In the genomic region with DNA sequence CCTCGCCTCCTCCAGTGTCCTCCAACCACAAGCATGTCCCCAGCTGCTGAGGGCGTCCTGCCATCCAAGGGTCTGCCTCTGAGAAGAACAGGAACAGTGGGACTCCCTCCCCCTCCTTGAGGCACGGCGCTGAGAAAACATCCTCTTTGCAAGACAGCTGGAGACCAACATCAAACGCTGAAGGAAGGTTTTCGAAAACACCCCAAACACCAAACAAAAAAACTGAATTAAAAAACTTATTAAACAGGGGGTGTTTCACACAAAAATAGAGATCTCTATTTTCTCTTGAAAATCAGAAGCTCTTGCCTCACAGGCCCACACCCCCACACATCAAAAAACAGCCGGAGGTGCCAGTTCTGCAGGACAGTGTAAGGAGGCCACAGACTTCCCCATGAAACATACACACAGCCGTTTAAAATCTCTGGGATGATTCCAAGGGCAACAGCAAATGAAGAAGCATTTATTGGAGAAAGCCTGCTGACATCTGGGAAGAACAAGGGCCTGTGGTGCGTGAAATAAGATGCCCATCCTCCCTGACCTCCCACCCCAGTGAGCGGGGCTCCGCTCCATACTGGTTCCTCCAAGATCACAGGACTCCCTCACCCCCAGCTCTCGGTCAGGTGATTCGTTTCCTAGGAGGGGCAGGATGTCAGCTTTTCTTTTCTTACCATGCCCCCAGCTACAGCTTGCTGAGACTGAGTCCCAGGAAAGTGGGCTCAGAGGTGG, we compare ENCODE assay signal across 14 cellular contexts.
DNase-seq lines count a peak whose midpoint lies in the region; ATAC-seq and TF ChIP-seq lines count a peak whose summit lies in the region.
"Had no signal": no experiment of that assay in that cellular context is flagged by ENCODE, and none has a peak within 500 bp of the region (broad histone marks: within the 10 kb centered on the region; RNA-seq: fewer than 3 reads in every experiment).

No MANE protein-coding gene starts in this region.

- peaks cover 47 to 59% (median 55%) of the 10 kb centered on the region in 3 donors for H3K4me1 Mint-ChIP-seq in CD8-positive, alpha-beta memory T cell
- H3K4me1 Mint-ChIP-seq in naive thymus-derived CD8-positive, alpha-beta T cell, result peaks cover 40 to 74% (median 70%) of the 10 kb centered on the region in 4 donors

- no peaks in the 10 kb centered on the region for H3K27me3 ChIP-seq in CD8-positive, alpha-beta memory T cell (ENCODE audit: insufficient read depth, low read length, poor library complexity, severe bottlenecking)
- H3K27me3 ChIP-seq in foreskin keratinocyte, result peaks cover 5% of the 10 kb centered on the region
- H3K27me3 ChIP-seq: colonic mucosa, Peyer's patch had no signal

- CTCF ChIA-PET in CD8-positive, alpha-beta memory T cell (lab: Charles Lee), result interaction anchor here (1.3 to 10.2 kb wide), 4 partner anchors 10 to 256 kb away, joined by 3 to 125 read pairs (median 3); no protein-coding TSS in a partner anchor

- H3K27ac Mint-ChIP-seq in CD8-positive, alpha-beta memory T cell, result peak overlapping the region; percentile 13 to 92 (median 80)
- peak overlapping the region; percentile 88 to 97 (median 92) for H3K27ac Mint-ChIP-seq in naive thymus-derived CD8-positive, alpha-beta T cell

- TF ChIP-seq CTCF in astrocyte of the spinal cord (IDR thresholded peaks at IDR 0.05; ENCODE audit: low read depth, low read length), result no peak
- no peak for TF ChIP-seq CTCF in foreskin keratinocyte (conservative IDR thresholded peaks at IDR 0.05)
- no peak for TF ChIP-seq CTCF in mucosa of descending colon (IDR thresholded peaks at IDR 0.05)

- peak overlapping the region in 5 of 7 donors; percentile 12 to 75 (median 50) for H3K4me3 Mint-ChIP-seq in CD8-positive, alpha-beta memory T cell
- peak overlapping the region; percentile 69 to 88 (median 80) for H3K4me3 Mint-ChIP-seq in naive thymus-derived CD8-positive, alpha-beta T cell

- intact Hi-C loops in mucosa of descending colon (cut with DNase I, micrococcal nuclease), result no loop called here

- peak overlapping the region; percentile 5 for H3K4me3 ChIP-seq in CD8-positive, alpha-beta memory T cell (ENCODE audit: low read length)
- no peak overlapping the region for H3K4me3 ChIP-seq in astrocyte of the spinal cord (ENCODE audit: low read depth, low read length)
- H3K4me3 ChIP-seq in mucosa of descending colon, result no peak overlapping the region
- H3K4me3 ChIP-seq: colonic mucosa, Peyer's patch had no signal

- H3K27ac ChIP-seq in CD8-positive, alpha-beta memory T cell (ENCODE audit: low read depth, low read length), result no peak overlapping the region
- no peak overlapping the region for H3K27ac ChIP-seq in foreskin keratinocyte
- H3K27ac ChIP-seq: colonic mucosa had no signal

- in situ Hi-C loops in astrocyte of the spinal cord (cut with HindIII; ENCODE audit: low sequenced_read_pairs), result no loop called here

- peaks cover 47% of the 10 kb centered on the region for H3K36me3 ChIP-seq in CD8-positive, alpha-beta memory T cell (ENCODE audit: insufficient read depth, low read length)
- H3K36me3 ChIP-seq in mucosa of descending colon (ENCODE audit: low read depth), result no peaks in the 10 kb centered on the region
- H3K36me3 ChIP-seq: colonic mucosa had no signal

- H3K4me1 ChIP-seq in CD8-positive, alpha-beta memory T cell (ENCODE audit: insufficient read depth, low read length), result peaks cover 50% of the 10 kb centered on the region
- no peaks in the 10 kb centered on the region for H3K4me1 ChIP-seq in foreskin keratinocyte
- no peaks in the 10 kb centered on the region for H3K4me1 ChIP-seq in mucosa of descending colon (ENCODE audit: low read depth)
- H3K4me1 ChIP-seq: colonic mucosa, Peyer's patch had no signal

- H3K27me3 Mint-ChIP-seq in CD8-positive, alpha-beta memory T cell, result no peaks in the 10 kb centered on the region
- H3K27me3 Mint-ChIP-seq in naive thymus-derived CD8-positive, alpha-beta T cell, result no peaks in the 10 kb centered on the region

- peak; percentile 31 to 37 for ATAC-seq in naive thymus-derived CD8-positive, alpha-beta T cell
- ATAC-seq in foreskin keratinocyte (no peak), mucosa of descending colon (no peak), GM18867 (IDR thresholded peaks at IDR 0.05; ENCODE audit: unreplicated experiment) (no peak)

- peak in 1 of 5 donors; percentile 48 for DNase-seq in CD8-positive, alpha-beta memory T cell
- DNase-seq in MV-4-11 (lab: John Stamatoyannopoulos, UW), result peak; percentile 21
- peak; percentile 88 for DNase-seq in astrocyte of the spinal cord (ENCODE audit: low read depth, low spot score)
- peak in 7 of 10 donors; percentile 8 to 55 (median 23) for DNase-seq in naive thymus-derived CD8-positive, alpha-beta T cell
- no peak for DNase-seq in foreskin keratinocyte
- DNase-seq in mucosa of descending colon, result no peak
- no peak for DNase-seq in D341Med (ENCODE audit: low spot score)
- DNase-seq: colonic mucosa, EL, glutamatergic neuron, GOT3, NCI-H1436 had no signal

- H3K36me3 Mint-ChIP-seq in CD8-positive, alpha-beta memory T cell, result peaks cover 7 to 91% (median 23%) of the 10 kb centered on the region in 3 donors
- peaks cover 5 to 75% (median 24%) of the 10 kb centered on the region in 3 donors for H3K36me3 Mint-ChIP-seq in naive thymus-derived CD8-positive, alpha-beta T cell

- POLR2A ChIA-PET in CD8-positive, alpha-beta memory T cell (lab: Charles Lee), result interaction anchor here (0.6 kb wide), 1 partner anchor 53 kb away, joined by 3 read pairs; no protein-coding TSS in a partner anchor
- POLR2A ChIA-PET in naive thymus-derived CD8-positive, alpha-beta T cell (lab: Charles Lee), result interaction anchor here (0.7 to 6.4 kb wide), 12 partner anchors 9 to 518 kb away, joined by 3 to 68 read pairs (median 5); a partner anchor contains a TSS

- no peaks in the 10 kb centered on the region for H3K9me3 Mint-ChIP-seq in CD8-positive, alpha-beta memory T cell
- H3K9me3 Mint-ChIP-seq in naive thymus-derived CD8-positive, alpha-beta T cell, result no peaks in the 10 kb centered on the region

- no peaks in the 10 kb centered on the region for H3K9me3 ChIP-seq in CD8-positive, alpha-beta memory T cell (ENCODE audit: low read length)
- H3K9me3 ChIP-seq in mucosa of descending colon, result no peaks in the 10 kb centered on the region
- H3K9me3 ChIP-seq: colonic mucosa, Peyer's patch had no signal

Comparison
In these comparisons a context has a peak if more than half of its experiments do, and no peak if none do; other contexts are left out.
1. DNase-seq: peak in MV-4-11 (single experiment), astrocyte of the spinal cord (single experiment) and naive thymus-derived CD8-positive, alpha-beta T cell (7 of 10); none in foreskin keratinocyte (0 of 2), mucosa of descending colon (0 of 3) and D341Med (single experiment).
2. ATAC-seq: peak in naive thymus-derived CD8-positive, alpha-beta T cell (2 of 2); none in foreskin keratinocyte (single experiment), mucosa of descending colon (single experiment) and GM18867 (single experiment).